In genomic region chr3:169131695-169132464, GRCh38 we compare ENCODE assay signal across 29 cellular contexts.
"Had no signal": no experiment of that assay in that cellular context is flagged by ENCODE, and none has a peak within 500 bp of the region (broad histone marks: within the 10 kb centered on the region; RNA-seq: fewer than 3 reads in every experiment).

No MANE protein-coding gene starts in this region.

- H3K9me3 Mint-ChIP-seq: activated CD4-positive, alpha-beta memory T cell treated with anti-CD3 and anti-CD28 coated beads, Interleukin-2, amount 10 ng/mL, durations not matched to agents 7 days and 5 days; activated CD4-positive, alpha-beta T cell treated with anti-CD3 and anti-CD28 coated beads, Interleukin-2, amount 10 ng/mL, durations not matched to agents 7 days and 5 days; activated naive CD4-positive, alpha-beta T cell treated with anti-CD3 and anti-CD28 coated beads, Interleukin-2, amount 50 U/mL, for 24 hours; activated naive CD8-positive, alpha-beta T cell treated with anti-CD3 and anti-CD28 coated beads, Interleukin-2, amount 50 U/mL, for 24 hours; activated T-cell treated with anti-CD3 and anti-CD28 coated beads, Interleukin-2, amount 50 U/mL, for 24 hours; activated T-helper 17 cell treated with anti-CD3 and anti-CD28 coated beads, Interleukin-2, amount 50 U/mL, for 72 hours; central memory CD8-positive, alpha-beta T cell; natural killer cell treated with Interleukin-12 subunit alpha and Interleukin-12 subunit beta and Interleukin-15 and Interleukin-18, amount 100 ng/mL, for 72 hours; stimulated activated effector memory CD8-positive, alpha-beta T cell treated with anti-CD3 and anti-CD28 coated beads, Interleukin-12 subunit alpha, Interleukin-12 subunit beta, amount 100 ng/mL, for 72 hours; stimulated activated naive CD8-positive, alpha-beta T cell treated with anti-CD3 and anti-CD28 coated beads, Interleukin-15, amount 100 ng/mL, for 72 hours; WTC11 had no signal

- H3K4me1 Mint-ChIP-seq: activated CD4-positive, alpha-beta memory T cell treated with anti-CD3 and anti-CD28 coated beads, Interleukin-2, amount 10 ng/mL, durations not matched to agents 7 days and 5 days; activated CD4-positive, alpha-beta T cell treated with anti-CD3 and anti-CD28 coated beads, Interleukin-2, amount 10 ng/mL, durations not matched to agents 7 days and 5 days; activated naive CD4-positive, alpha-beta T cell treated with anti-CD3 and anti-CD28 coated beads, Interleukin-2, amount 50 U/mL, for 24 hours; activated naive CD8-positive, alpha-beta T cell treated with anti-CD3 and anti-CD28 coated beads, Interleukin-2, amount 50 U/mL, for 24 hours; activated T-helper 17 cell treated with anti-CD3 and anti-CD28 coated beads, Interleukin-2, amount 50 U/mL, for 72 hours; central memory CD8-positive, alpha-beta T cell; stimulated activated effector memory CD8-positive, alpha-beta T cell treated with anti-CD3 and anti-CD28 coated beads, Interleukin-12 subunit alpha, Interleukin-12 subunit beta, amount 100 ng/mL, for 72 hours; stimulated activated naive CD8-positive, alpha-beta T cell treated with anti-CD3 and anti-CD28 coated beads, Interleukin-15, amount 100 ng/mL, for 72 hours; T-helper 17 cell had no signal

- DNase-seq: activated CD4-positive, alpha-beta memory T cell treated with anti-CD3 and anti-CD28 coated beads, Interleukin-2, amount 10 ng/mL, durations not matched to agents 7 days and 5 days; activated CD4-positive, alpha-beta T cell treated with anti-CD3 and anti-CD28 coated beads for 1 hour; activated CD4-positive, alpha-beta T cell treated with anti-CD3 and anti-CD28 coated beads, Interleukin-2, amount 10 ng/mL, durations not matched to agents 7 days and 5 days; activated CD8-positive, alpha-beta memory T cell treated with anti-CD3 and anti-CD28 coated beads, Interleukin-2, amount 50 U/mL, for 48 hours; activated naive CD8-positive, alpha-beta T cell treated with anti-CD3 and anti-CD28 coated beads, Interleukin-2, amount 50 U/mL, for 24 hours; activated T-cell treated with anti-CD3 and anti-CD28 coated beads, Interleukin-2, amount 50 U/mL, for 24 hours; dermis blood vessel endothelial cell; effector CD4-positive, alpha-beta T cell; glutamatergic neuron; islet precursor cell; left colon; mesendoderm; posterior cingulate gyrus; stimulated activated CD4-positive, alpha-beta T cell treated with anti-CD3 and anti-CD28 coated beads, Interleukin-12 subunit alpha, Interleukin-12 subunit beta, amount 100 ng/mL, for 4 hours; stimulated activated CD4-positive, alpha-beta T cell treated with anti-CD3 and anti-CD28 coated beads, Interleukin-4, amount 100 ng/mL, for 24 hours; stimulated activated naive CD8-positive, alpha-beta T cell treated with anti-CD3 and anti-CD28 coated beads, Interleukin-15, amount 100 ng/mL, for 72 hours; T-helper 17 cell; thyroid gland; upper lobe of left lung had no signal

- H3K9me3 ChIP-seq: thyroid gland, upper lobe of left lung, vagina had no signal

- H3K4me3 ChIP-seq: skin epidermis, thyroid gland, upper lobe of left lung, vagina had no signal

- H3K36me3 Mint-ChIP-seq: activated naive CD4-positive, alpha-beta T cell treated with anti-CD3 and anti-CD28 coated beads, Interleukin-2, amount 50 U/mL, for 24 hours; natural killer cell treated with Interleukin-12 subunit alpha and Interleukin-12 subunit beta and Interleukin-15 and Interleukin-18, amount 100 ng/mL, for 72 hours; stimulated activated effector memory CD8-positive, alpha-beta T cell treated with anti-CD3 and anti-CD28 coated beads, Interleukin-12 subunit alpha, Interleukin-12 subunit beta, amount 100 ng/mL, for 72 hours; WTC11 had no signal

- H3K36me3 ChIP-seq: thyroid gland, vagina had no signal

- H3K27ac Mint-ChIP-seq: activated CD4-positive, alpha-beta memory T cell treated with anti-CD3 and anti-CD28 coated beads, Interleukin-2, amount 10 ng/mL, durations not matched to agents 7 days and 5 days; activated CD4-positive, alpha-beta T cell treated with anti-CD3 and anti-CD28 coated beads, Interleukin-2, amount 10 ng/mL, durations not matched to agents 7 days and 5 days; activated naive CD4-positive, alpha-beta T cell treated with anti-CD3 and anti-CD28 coated beads, Interleukin-2, amount 50 U/mL, for 24 hours; activated naive CD8-positive, alpha-beta T cell treated with anti-CD3 and anti-CD28 coated beads, Interleukin-2, amount 50 U/mL, for 24 hours; activated T-cell treated with anti-CD3 and anti-CD28 coated beads, Interleukin-2, amount 50 U/mL, for 24 hours; activated T-helper 17 cell treated with anti-CD3 and anti-CD28 coated beads, Interleukin-2, amount 50 U/mL, for 72 hours; natural killer cell treated with Interleukin-12 subunit alpha and Interleukin-12 subunit beta and Interleukin-15 and Interleukin-18, amount 100 ng/mL, for 72 hours; stimulated activated effector memory CD8-positive, alpha-beta T cell treated with anti-CD3 and anti-CD28 coated beads, Interleukin-12 subunit alpha, Interleukin-12 subunit beta, amount 100 ng/mL, for 72 hours; stimulated activated naive CD8-positive, alpha-beta T cell treated with anti-CD3 and anti-CD28 coated beads, Interleukin-15, amount 100 ng/mL, for 72 hours; T-helper 17 cell; WTC11 had no signal

- H3K27ac ChIP-seq: epithelial cell of prostate, skin epidermis, thyroid gland, vagina had no signal

- ATAC-seq: activated naive CD8-positive, alpha-beta T cell treated with anti-CD3 and anti-CD28 coated beads, Interleukin-2, amount 50 U/mL, for 24 hours; activated T-helper 17 cell treated with anti-CD3 and anti-CD28 coated beads, Interleukin-2, amount 50 U/mL, for 72 hours; left colon; natural killer cell treated with Interleukin-12 subunit alpha and Interleukin-12 subunit beta and Interleukin-15 and Interleukin-18, amount 100 ng/mL, for 72 hours; sciatic nerve; stimulated activated effector memory CD8-positive, alpha-beta T cell treated with anti-CD3 and anti-CD28 coated beads, Interleukin-12 subunit alpha, Interleukin-12 subunit beta, amount 100 ng/mL, for 72 hours; stimulated activated naive CD8-positive, alpha-beta T cell treated with anti-CD3 and anti-CD28 coated beads, Interleukin-15, amount 100 ng/mL, for 72 hours; T-helper 17 cell; WTC11 had no signal

- H3K4me3 Mint-ChIP-seq: activated CD4-positive, alpha-beta memory T cell treated with anti-CD3 and anti-CD28 coated beads, Interleukin-2, amount 10 ng/mL, durations not matched to agents 7 days and 5 days; activated CD4-positive, alpha-beta T cell treated with anti-CD3 and anti-CD28 coated beads, Interleukin-2, amount 10 ng/mL, durations not matched to agents 7 days and 5 days; activated naive CD4-positive, alpha-beta T cell treated with anti-CD3 and anti-CD28 coated beads, Interleukin-2, amount 50 U/mL, for 24 hours; activated naive CD8-positive, alpha-beta T cell treated with anti-CD3 and anti-CD28 coated beads, Interleukin-2, amount 50 U/mL, for 24 hours; activated T-cell treated with anti-CD3 and anti-CD28 coated beads, Interleukin-2, amount 50 U/mL, for 24 hours; activated T-helper 17 cell treated with anti-CD3 and anti-CD28 coated beads, Interleukin-2, amount 50 U/mL, for 72 hours; central memory CD8-positive, alpha-beta T cell; natural killer cell treated with Interleukin-12 subunit alpha and Interleukin-12 subunit beta and Interleukin-15 and Interleukin-18, amount 100 ng/mL, for 72 hours; stimulated activated effector memory CD8-positive, alpha-beta T cell treated with anti-CD3 and anti-CD28 coated beads, Interleukin-12 subunit alpha, Interleukin-12 subunit beta, amount 100 ng/mL, for 72 hours; stimulated activated naive CD8-positive, alpha-beta T cell treated with anti-CD3 and anti-CD28 coated beads, Interleukin-15, amount 100 ng/mL, for 72 hours; T-helper 17 cell; WTC11 had no signal

- H3K27me3 Mint-ChIP-seq: central memory CD8-positive, alpha-beta T cell had no signal

- H3K4me1 ChIP-seq: thyroid gland, vagina had no signal

- H3K27me3 ChIP-seq: thyroid gland, upper lobe of left lung, vagina had no signal
